In genomic region chr20:31974296-31974695, GRCh38 we compare ENCODE assay signal across 30 cellular contexts. TPM values are rescaled to one million over a fixed set of nuclear protein-coding genes. Genes with fewer than 3 reads are reported as not detected.
"Had no signal": no experiment of that assay in that cellular context is flagged by ENCODE, and none has a peak within 500 bp of the region (broad histone marks: within the 10 kb centered on the region; RNA-seq: fewer than 3 reads in every experiment).

No MANE protein-coding gene starts in this region.

- H3K9me3 ChIP-seq: lower lobe of right lung, pancreas, prostate gland, sigmoid colon, spleen, suprapubic skin, thoracic aorta, tibial nerve, uterus had no signal

- H3K36me3 ChIP-seq: lower lobe of right lung, pancreas, prostate gland, sigmoid colon, spleen, suprapubic skin, thoracic aorta, tibial nerve, uterus had no signal

- H3K9me3 Mint-ChIP-seq: naive thymus-derived CD8-positive, alpha-beta T cell; nephron; stimulated activated effector memory CD8-positive, alpha-beta T cell treated with anti-CD3 and anti-CD28 coated beads, Interleukin-12 subunit alpha, Interleukin-12 subunit beta, amount 100 ng/mL, for 72 hours; stimulated activated naive CD8-positive, alpha-beta T cell treated with anti-CD3 and anti-CD28 coated beads, Interleukin-15, Interleukin-2, amounts not matched to agents 100 ng/mL and 50 ng/mL, for 24 hours; type B pancreatic cell had no signal

- H3K27ac ChIP-seq: hepatocyte, lower lobe of right lung, pancreas, prostate gland, sigmoid colon, spleen, suprapubic skin, thoracic aorta, tibial nerve, uterus had no signal

- DNase-seq: kidney glomerular epithelial cell; left cardiac atrium; lower lobe of right lung; mammary epithelial cell; mesenchymal stem cell; naive thymus-derived CD8-positive, alpha-beta T cell; pancreas; posterior cingulate gyrus; right cardiac atrium; sigmoid colon; small intestine; spleen; stimulated activated CD4-positive, alpha-beta T cell treated with anti-CD3 and anti-CD28 coated beads, Interleukin-4, amount 100 ng/mL, for 24 hours; stimulated activated naive CD4-positive, alpha-beta T cell; uterus had no signal

- H3K27ac Mint-ChIP-seq: naive thymus-derived CD8-positive, alpha-beta T cell; nephron; stimulated activated effector memory CD8-positive, alpha-beta T cell treated with anti-CD3 and anti-CD28 coated beads, Interleukin-12 subunit alpha, Interleukin-12 subunit beta, amount 100 ng/mL, for 72 hours; stimulated activated naive CD8-positive, alpha-beta T cell treated with anti-CD3 and anti-CD28 coated beads, Interleukin-15, Interleukin-2, amounts not matched to agents 100 ng/mL and 50 ng/mL, for 24 hours; type B pancreatic cell had no signal

- H3K4me1 Mint-ChIP-seq: naive thymus-derived CD8-positive, alpha-beta T cell; stimulated activated effector memory CD8-positive, alpha-beta T cell treated with anti-CD3 and anti-CD28 coated beads, Interleukin-12 subunit alpha, Interleukin-12 subunit beta, amount 100 ng/mL, for 72 hours had no signal

- H3K4me1 ChIP-seq: lower lobe of right lung, pancreas, prostate gland, sigmoid colon, spleen, suprapubic skin, uterus had no signal

- H3K4me2 ChIP-seq: hepatocyte had no signal

- H3K36me3 Mint-ChIP-seq: naive thymus-derived CD8-positive, alpha-beta T cell; stimulated activated effector memory CD8-positive, alpha-beta T cell treated with anti-CD3 and anti-CD28 coated beads, Interleukin-12 subunit alpha, Interleukin-12 subunit beta, amount 100 ng/mL, for 72 hours; type B pancreatic cell had no signal

- H3K4me3 Mint-ChIP-seq: naive thymus-derived CD8-positive, alpha-beta T cell; nephron; stimulated activated effector memory CD8-positive, alpha-beta T cell treated with anti-CD3 and anti-CD28 coated beads, Interleukin-12 subunit alpha, Interleukin-12 subunit beta, amount 100 ng/mL, for 72 hours; stimulated activated naive CD8-positive, alpha-beta T cell treated with anti-CD3 and anti-CD28 coated beads, Interleukin-15, Interleukin-2, amounts not matched to agents 100 ng/mL and 50 ng/mL, for 24 hours; type B pancreatic cell had no signal

- ATAC-seq: left cardiac atrium; left lobe of liver; lower lobe of right lung; naive thymus-derived CD8-positive, alpha-beta T cell; pancreas; right cardiac atrium; stimulated activated effector memory CD8-positive, alpha-beta T cell treated with anti-CD3 and anti-CD28 coated beads, Interleukin-12 subunit alpha, Interleukin-12 subunit beta, amount 100 ng/mL, for 72 hours had no signal

- H3K79me2 ChIP-seq: hepatocyte had no signal

- H3K27me3 ChIP-seq: pancreas, uterus had no signal

- H2AFZ ChIP-seq: hepatocyte had no signal

- H3K4me3 ChIP-seq: hepatocyte, lower lobe of right lung, pancreas, prostate gland, sigmoid colon, spleen, suprapubic skin, thoracic aorta, tibial nerve, uterus had no signal

RNA-seq across cellular contexts. Expression of gene XKR7, which starts 6.3 kb away (rescaled TPM):
- total RNA-seq: left cardiac atrium; left lobe of liver; mammary epithelial cell; mucosa of gallbladder; naive thymus-derived CD8-positive, alpha-beta T cell; right cardiac atrium; subcutaneous adipose tissue; suprapubic skin; thoracic aorta; tibial nerve had no signal
- polyA plus RNA-seq: hepatocyte; keratinocyte; liver; mammary epithelial cell; naive thymus-derived CD8-positive, alpha-beta T cell had no signal

RNA-seq across cellular contexts. Expression of gene CCM2L, which starts 35.9 kb away (rescaled TPM):
- total RNA-seq: mammary epithelial cell; naive thymus-derived CD8-positive, alpha-beta T cell; osteoblast had no signal
- polyA plus RNA-seq: keratinocyte; mammary epithelial cell; naive thymus-derived CD8-positive, alpha-beta T cell had no signal
